Comparison of ENCODE assay signal across 18 cellular contexts in the genomic region with DNA sequence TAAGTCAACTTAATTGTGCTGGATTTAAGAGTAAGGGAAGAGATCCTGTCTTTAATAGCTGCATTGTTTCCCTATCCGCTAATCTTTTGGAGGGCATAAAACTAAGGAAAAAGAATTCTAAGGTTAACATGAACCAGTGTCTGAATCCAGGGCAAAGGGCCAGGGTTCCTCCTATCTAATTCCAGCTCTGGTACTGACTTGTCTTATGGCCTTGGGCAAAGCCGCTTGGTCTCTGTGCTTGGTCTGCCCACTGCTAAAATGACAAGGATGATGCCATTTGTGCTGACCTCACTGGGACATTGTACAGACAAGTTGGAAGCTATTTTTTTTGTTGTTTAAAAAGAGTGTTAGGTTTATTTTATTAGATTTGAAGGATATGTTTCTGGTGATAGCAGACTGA.
"Had no signal": no experiment of that assay in that cellular context is flagged by ENCODE, and none has a peak within 500 bp of the region (broad histone marks: within the 10 kb centered on the region; RNA-seq: fewer than 3 reads in every experiment).

No MANE protein-coding gene starts in this region.

- DNase-seq: activated CD4-positive, alpha-beta T cell treated with anti-CD3 and anti-CD28 coated beads, Interleukin-2, amount 50 U/mL, for 4 hours; activated naive CD8-positive, alpha-beta T cell treated with anti-CD3 and anti-CD28 coated beads for 36 hours; activated T-cell treated with anti-CD3 and anti-CD28 coated beads for 4 hours; amygdala; central memory CD4-positive, alpha-beta T cell; endodermal cell; gastrocnemius medialis; head of caudate nucleus; left ventricle myocardium superior; right lobe of liver; stimulated activated CD4-positive, alpha-beta T cell treated with anti-CD3 and anti-CD28 coated beads, Interleukin-4, amount 100 ng/mL, for 4 hours; stimulated activated naive B cell treated with anti-CD40 and anti-IgM and Interleukin-4, amounts not matched to agents 10 μg/mL and 1 μg/mL and 100 μg/mL, for 72 hours; SW 1271; tibial artery; WERI-Rb-1 had no signal

- H3K4me1 ChIP-seq: right lobe of liver had no signal

- H3K27me3 ChIP-seq: gastrocnemius medialis, right lobe of liver, tibial artery had no signal

- H3K36me3 ChIP-seq: gastrocnemius medialis, right lobe of liver, tibial artery, WERI-Rb-1 had no signal

- H3K27ac ChIP-seq: gastrocnemius medialis, right lobe of liver, tibial artery, WERI-Rb-1 had no signal

- H3K9me3 Mint-ChIP-seq: activated naive CD8-positive, alpha-beta T cell treated with anti-CD3 and anti-CD28 coated beads for 36 hours; activated T-helper 1 cell treated with anti-CD3 and anti-CD28 coated beads, Interleukin-12 subunit alpha, Interleukin-12 subunit beta, Interleukin-2, Interleukin-4 antibody, amounts not matched to agents 30 ng/mL and 10 ng/mL and 1 ng/mL, durations not matched to agents 14 hours and 24 hours and 36 hours; endodermal cell had no signal

- H3K4me3 Mint-ChIP-seq: activated naive CD8-positive, alpha-beta T cell treated with anti-CD3 and anti-CD28 coated beads for 36 hours; activated T-helper 1 cell treated with anti-CD3 and anti-CD28 coated beads, Interleukin-12 subunit alpha, Interleukin-12 subunit beta, Interleukin-2, Interleukin-4 antibody, amounts not matched to agents 30 ng/mL and 10 ng/mL and 1 ng/mL, durations not matched to agents 14 hours and 24 hours and 36 hours; endodermal cell; memory B cell; stimulated activated naive B cell treated with anti-CD40 and anti-IgM and Interleukin-4, amounts not matched to agents 10 μg/mL and 1 μg/mL and 100 μg/mL, for 72 hours had no signal

- H3K27ac Mint-ChIP-seq: activated naive CD8-positive, alpha-beta T cell treated with anti-CD3 and anti-CD28 coated beads for 36 hours; activated T-helper 1 cell treated with anti-CD3 and anti-CD28 coated beads, Interleukin-12 subunit alpha, Interleukin-12 subunit beta, Interleukin-2, Interleukin-4 antibody, amounts not matched to agents 30 ng/mL and 10 ng/mL and 1 ng/mL, durations not matched to agents 14 hours and 24 hours and 36 hours; endodermal cell; memory B cell; stimulated activated naive B cell treated with anti-CD40 and anti-IgM and Interleukin-4, amounts not matched to agents 10 μg/mL and 1 μg/mL and 100 μg/mL, for 72 hours had no signal

- H3K36me3 Mint-ChIP-seq: activated naive CD8-positive, alpha-beta T cell treated with anti-CD3 and anti-CD28 coated beads for 36 hours; stimulated activated naive B cell treated with anti-CD40 and anti-IgM and Interleukin-4, amounts not matched to agents 10 μg/mL and 1 μg/mL and 100 μg/mL, for 72 hours had no signal

- FAIRE-seq: colon had no signal

- H3K9me3 ChIP-seq: gastrocnemius medialis, right lobe of liver, tibial artery had no signal

- H3K4me1 Mint-ChIP-seq: activated naive CD8-positive, alpha-beta T cell treated with anti-CD3 and anti-CD28 coated beads for 36 hours; stimulated activated naive B cell treated with anti-CD40 and anti-IgM and Interleukin-4, amounts not matched to agents 10 μg/mL and 1 μg/mL and 100 μg/mL, for 72 hours had no signal

- H3K27me3 Mint-ChIP-seq: activated naive CD8-positive, alpha-beta T cell treated with anti-CD3 and anti-CD28 coated beads for 36 hours; stimulated activated naive B cell treated with anti-CD40 and anti-IgM and Interleukin-4, amounts not matched to agents 10 μg/mL and 1 μg/mL and 100 μg/mL, for 72 hours had no signal

- H3K4me3 ChIP-seq: gastrocnemius medialis, right lobe of liver, tibial artery had no signal

- ATAC-seq: gastrocnemius medialis; right lobe of liver; stimulated activated naive B cell treated with anti-CD40 and anti-IgM and Interleukin-4, amounts not matched to agents 10 μg/mL and 1 μg/mL and 100 μg/mL, for 72 hours had no signal
